Comparison of ENCODE assay signal across 21 cellular contexts in genomic region chr11:64067257-64067993, GRCh38. TPM values are rescaled to one million over a fixed set of nuclear protein-coding genes. Genes with fewer than 3 reads are reported as not detected.
DNase-seq lines count a peak whose midpoint lies in the region; ATAC-seq, FAIRE-seq and TF ChIP-seq lines count a peak whose summit lies in the region.
"Had no signal": no experiment of that assay in that cellular context is flagged by ENCODE, and none has a peak within 500 bp of the region (broad histone marks: within the 10 kb centered on the region; RNA-seq: fewer than 3 reads in every experiment).

No MANE protein-coding gene starts in this region.

- CTCF ChIA-PET in HEK293 (lab: Yijun Ruan, JAX) = interaction anchor here (0.5 kb wide), 1 partner anchor 298 kb away, joined by 4 read pairs; no protein-coding TSS in a partner anchor

- peak overlapping the region in 1 of 5 experiments; percentile 12 for H3K4me3 Mint-ChIP-seq in brain
- H3K4me3 Mint-ChIP-seq: CD4-positive, CD25-positive, alpha-beta regulatory T cell had no signal

- no peaks in the 10 kb centered on the region for H3K9me3 ChIP-seq in HEK293 (ENCODE audit: control insufficient read depth, insufficient read depth, low read depth, low read length)
- H3K9me3 ChIP-seq: MG63, Peyer's patch had no signal

- H3K9me3 Mint-ChIP-seq in brain = peaks cover 0 to 2% (median 0%) of the 10 kb centered on the region in 5 experiments
- H3K9me3 Mint-ChIP-seq: CD4-positive, CD25-positive, alpha-beta regulatory T cell had no signal

- H3K36me3 Mint-ChIP-seq in brain = no peaks in the 10 kb centered on the region

- no peak overlapping the region for H3K4me3 ChIP-seq in HEK293 (ENCODE audit: low read depth, low read length)
- H3K4me3 ChIP-seq: MG63, Peyer's patch had no signal

- TF ChIP-seq CTCF in HEK293 (tag by site-specific recombination; IDR thresholded peaks at IDR 0.05) (no peak), brain (conservative IDR thresholded peaks at IDR 0.05) (no peak)

- no peak for FAIRE-seq in GM12892 (lab: Jason Lieb, UNC)
- FAIRE-seq: A204.1, G401.6, GM12891, GM19239 had no signal

- peaks cover 4% of the 10 kb centered on the region; the same call in 1 of the 2 replicates for H3K4me1 ChIP-seq in HEK293 (ENCODE audit: control insufficient read depth, insufficient read depth, low read length)
- H3K4me1 ChIP-seq: Peyer's patch had no signal

- peaks cover 6% of the 10 kb centered on the region for H3K27me3 Mint-ChIP-seq in brain

- no peak for ATAC-seq in HG03571 (IDR thresholded peaks at IDR 0.05; ENCODE audit: unreplicated experiment)

- no peak for TF ChIP-seq POLR2A in GM12892 (IDR thresholded peaks at IDR 0.05; ENCODE audit: low read depth, low read length)

- DNase-seq in NCI-H2227 (lab: John Stamatoyannopoulos, UW; ENCODE audit: unreplicated experiment) (peak; percentile 51), NCI-H2227 treated with DMSO at 0.1 percent for 48 hours (lab: John Stamatoyannopoulos, UW) (no peak), inferior parietal cortex (ENCODE audit: extremely low spot score) (no peak), GM12892 (ENCODE audit: insufficient read length) (no peak)
- peak; percentile 25 for DNase-seq in stimulated activated CD8-positive, alpha-beta memory T cell treated with anti-CD3 and anti-CD28 coated beads, Interleukin-4, amount 100 ng/mL, for 48 hours
- DNase-seq: Calu3; CD4-positive, CD25-positive, alpha-beta regulatory T cell; DMS79; MG63; NCI-H1105; NCI-H2081; NCI-H446 treated with DMSO at 0.1 percent for 48 hours; Peyer's patch; Right ventricle myocardium superior had no signal

- POLR2A ChIA-PET in HEK293 (lab: Yijun Ruan, JAX) = no interaction called here

- H3K27ac ChIP-seq in HEK293 (ENCODE audit: extremely low read depth, low read depth, low read length) = no peak overlapping the region
- H3K27ac ChIP-seq: Peyer's patch had no signal

- H3K27ac Mint-ChIP-seq in brain = peak overlapping the region; percentile 35 to 77 (median 64)
- H3K27ac Mint-ChIP-seq: CD4-positive, CD25-positive, alpha-beta regulatory T cell had no signal

- peaks cover 92% of the 10 kb centered on the region for H3K4me1 Mint-ChIP-seq in brain
- H3K4me1 Mint-ChIP-seq: CD4-positive, CD25-positive, alpha-beta regulatory T cell had no signal

- no peaks in the 10 kb centered on the region for H3K36me3 ChIP-seq in HEK293 (ENCODE audit: control insufficient read depth in 2 of 2, insufficient read depth in 1 of 2, low read length in 2 of 2)
- H3K36me3 ChIP-seq: MG63, Peyer's patch had no signal

TF ChIP-seq in HEK293, 187 proteins besides CTCF, POLR2A, EP300 and RAD21:
- peak; percentile 90 for TF ChIP-seq ZFHX2 (tag by site-specific recombination; conservative IDR thresholded peaks at IDR 0.05)
- TF ChIP-seq ZIC2 (tag by site-specific recombination; IDR thresholded peaks at IDR 0.05) = 0 out of 2 replicates have a peak, but pooled peaks have one; percentile 19
- TF ChIP-seq EGR2 (tag by site-specific recombination; IDR thresholded peaks at IDR 0.05; ENCODE audit: low read depth) = peak; percentile 89
- TF ChIP-seq ZNF266 (tag by site-specific recombination; IDR thresholded peaks at IDR 0.05; ENCODE audit: low read depth) = no peak
- TF ChIP-seq ZBTB44 (tag by site-specific recombination; IDR thresholded peaks at IDR 0.05) = no peak

RNA-seq across cellular contexts. Expression of gene FLRT1, which starts 31.7 kb away (rescaled TPM):
- 27.0 TPM for polyA plus RNA-seq in brain (ENCODE audit: insufficient read depth, low read depth, low replicate concordance)
- 0.06 TPM for polyA plus RNA-seq in GM12892 (2012; ENCODE audit: missing spikeins)

Comparison
In these comparisons a context has a peak if more than half of its experiments do, and no peak if none do; other contexts are left out.
1. DNase-seq: peak in NCI-H2227 (single experiment) and stimulated activated CD8-positive, alpha-beta memory T cell treated with anti-CD3 and anti-CD28 coated beads, Interleukin-4, amount 100 ng/mL, for 48 hours (single experiment); none in NCI-H2227 treated with DMSO at 0.1 percent for 48 hours (single experiment), inferior parietal cortex (single experiment) and GM12892 (single experiment).